1 cellular context compared by ENCODE assay signal in the genomic region with DNA sequence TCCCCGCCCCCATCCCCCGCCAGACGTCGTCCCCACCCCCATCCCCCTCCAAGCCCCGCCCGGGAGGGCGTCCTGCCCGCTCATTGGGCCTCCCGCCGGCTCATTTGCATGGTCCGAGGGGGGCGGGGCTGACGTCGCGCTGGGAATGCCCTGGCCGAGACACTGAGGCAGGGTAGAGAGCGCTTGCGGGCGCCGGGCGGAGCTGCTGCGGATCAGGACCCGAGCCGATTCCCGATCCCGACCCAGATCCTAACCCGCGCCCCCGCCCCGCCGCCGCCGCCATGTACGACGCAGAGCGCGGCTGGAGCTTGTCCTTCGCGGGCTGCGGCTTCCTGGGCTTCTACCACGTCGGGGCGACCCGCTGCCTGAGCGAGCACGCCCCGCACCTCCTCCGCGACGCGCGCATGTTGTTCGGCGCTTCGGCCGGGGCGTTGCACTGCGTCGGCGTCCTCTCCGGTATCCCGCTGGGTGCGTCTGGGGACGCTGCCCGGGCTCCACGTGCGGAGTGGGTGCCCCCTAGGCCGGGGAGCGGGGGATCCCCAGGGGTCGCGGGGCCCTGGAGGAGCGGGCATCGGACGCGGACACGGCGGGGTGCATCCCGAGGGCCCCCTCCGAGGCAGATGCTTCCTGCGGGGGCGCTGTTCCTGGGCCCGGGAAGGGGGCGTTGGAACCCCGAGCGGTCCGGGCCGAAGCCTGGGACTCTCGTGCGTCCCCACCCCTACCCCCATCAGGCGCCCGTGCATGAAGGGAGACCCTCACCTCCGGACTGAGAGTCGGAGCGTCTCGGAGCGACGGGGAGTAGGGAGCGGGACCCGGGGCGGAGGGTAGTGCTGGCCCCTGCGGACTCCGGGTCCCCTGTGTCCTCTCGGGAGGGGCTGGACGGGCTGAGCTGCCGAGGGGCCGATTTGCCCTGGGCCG.
TF ChIP-seq lines count a peak whose summit lies in the region.

A gene with protein sequence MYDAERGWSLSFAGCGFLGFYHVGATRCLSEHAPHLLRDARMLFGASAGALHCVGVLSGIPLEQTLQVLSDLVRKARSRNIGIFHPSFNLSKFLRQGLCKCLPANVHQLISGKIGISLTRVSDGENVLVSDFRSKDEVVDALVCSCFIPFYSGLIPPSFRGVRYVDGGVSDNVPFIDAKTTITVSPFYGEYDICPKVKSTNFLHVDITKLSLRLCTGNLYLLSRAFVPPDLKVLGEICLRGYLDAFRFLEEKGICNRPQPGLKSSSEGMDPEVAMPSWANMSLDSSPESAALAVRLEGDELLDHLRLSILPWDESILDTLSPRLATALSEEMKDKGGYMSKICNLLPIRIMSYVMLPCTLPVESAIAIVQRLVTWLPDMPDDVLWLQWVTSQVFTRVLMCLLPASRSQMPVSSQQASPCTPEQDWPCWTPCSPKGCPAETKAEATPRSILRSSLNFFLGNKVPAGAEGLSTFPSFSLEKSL (plus strand): TSS at position 175 of the 918 bp plus-strand sequence. CDS start 107 bp downstream, at position 282.

TF ChIP-seq in HEK293, 187 proteins besides CTCF, POLR2A, EP300 and RAD21 (continued from another document):
- TF ChIP-seq, protein P1, sequence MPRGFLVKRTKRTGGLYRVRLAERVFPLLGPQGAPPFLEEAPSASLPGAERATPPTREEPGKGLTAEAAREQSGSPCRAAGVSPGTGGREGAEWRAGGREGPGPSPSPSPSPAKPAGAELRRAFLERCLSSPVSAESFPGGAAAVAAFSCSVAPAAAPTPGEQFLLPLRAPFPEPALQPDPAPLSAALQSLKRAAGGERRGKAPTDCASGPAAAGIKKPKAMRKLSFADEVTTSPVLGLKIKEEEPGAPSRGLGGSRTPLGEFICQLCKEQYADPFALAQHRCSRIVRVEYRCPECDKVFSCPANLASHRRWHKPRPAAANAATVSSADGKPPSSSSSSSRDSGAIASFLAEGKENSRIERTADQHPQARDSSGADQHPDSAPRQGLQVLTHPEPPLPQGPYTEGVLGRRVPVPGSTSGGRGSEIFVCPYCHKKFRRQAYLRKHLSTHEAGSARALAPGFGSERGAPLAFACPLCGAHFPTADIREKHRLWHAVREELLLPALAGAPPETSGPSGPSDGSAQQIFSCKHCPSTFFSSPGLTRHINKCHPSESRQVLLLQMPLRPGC (tag by site-specific recombination; IDR thresholded peaks at IDR 0.05): no peak
- TF ChIP-seq, protein P2, sequence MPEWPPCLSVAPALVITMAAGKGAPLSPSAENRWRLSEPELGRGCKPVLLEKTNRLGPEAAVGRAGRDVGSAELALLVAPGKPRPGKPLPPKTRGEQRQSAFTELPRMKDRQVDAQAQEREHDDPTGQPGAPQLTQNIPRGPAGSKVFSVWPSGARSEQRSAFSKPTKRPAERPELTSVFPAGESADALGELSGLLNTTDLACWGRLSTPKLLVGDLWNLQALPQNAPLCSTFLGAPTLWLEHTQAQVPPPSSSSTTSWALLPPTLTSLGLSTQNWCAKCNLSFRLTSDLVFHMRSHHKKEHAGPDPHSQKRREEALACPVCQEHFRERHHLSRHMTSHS (tag by site-specific recombination; IDR thresholded peaks at IDR 0.05): no peak
- TF ChIP-seq ZNF2 (tag by site-specific recombination; IDR thresholded peaks at IDR 0.05) (peak; percentile 66), ZNF311 (tag by site-specific recombination; IDR thresholded peaks at IDR 0.05; ENCODE audit: borderline replicate concordance) (no peak), GFI1B (tag by site-specific recombination; IDR thresholded peaks at IDR 0.05) (no peak), ZNF76 (tag by site-specific recombination; IDR thresholded peaks at IDR 0.05; ENCODE audit: borderline replicate concordance, low read depth) (peak; percentile 58), YY1 (tag by site-specific recombination; IDR thresholded peaks at IDR 0.05) (peak; percentile 43; the same call in 1 of the 2 replicates), MEIS1 (CRISPR knock-in tag; IDR thresholded peaks at IDR 0.05; ENCODE audit: borderline replicate concordance) (no peak), SALL2 (tag by site-specific recombination; IDR thresholded peaks at IDR 0.05; ENCODE audit: borderline replicate concordance) (no peak), ZBTB20 (tag by site-specific recombination; IDR thresholded peaks at IDR 0.05) (peak; percentile 84), ZNF239 (tag by site-specific recombination; IDR thresholded peaks at IDR 0.05) (no peak), ZNF585B (tag by site-specific recombination; IDR thresholded peaks at IDR 0.05) (no peak), ZNF510 (tag by site-specific recombination; IDR thresholded peaks at IDR 0.05; ENCODE audit: insufficient replicate concordance) (no peak), GLIS2 (tag by site-specific recombination; IDR thresholded peaks at IDR 0.05) (peak; percentile 91)
- TF ChIP-seq, protein P3, sequence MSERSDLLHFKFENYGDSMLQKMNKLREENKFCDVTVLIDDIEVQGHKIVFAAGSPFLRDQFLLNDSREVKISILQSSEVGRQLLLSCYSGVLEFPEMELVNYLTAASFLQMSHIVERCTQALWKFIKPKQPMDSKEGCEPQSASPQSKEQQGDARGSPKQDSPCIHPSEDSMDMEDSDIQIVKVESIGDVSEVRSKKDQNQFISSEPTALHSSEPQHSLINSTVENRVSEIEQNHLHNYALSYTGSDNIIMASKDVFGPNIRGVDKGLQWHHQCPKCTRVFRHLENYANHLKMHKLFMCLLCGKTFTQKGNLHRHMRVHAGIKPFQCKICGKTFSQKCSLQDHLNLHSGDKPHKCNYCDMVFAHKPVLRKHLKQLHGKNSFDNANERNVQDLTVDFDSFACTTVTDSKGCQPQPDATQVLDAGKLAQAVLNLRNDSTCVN (tag by site-specific recombination; optimal IDR thresholded peaks at IDR 0.05): peak; percentile 93
- TF ChIP-seq, protein P4, sequence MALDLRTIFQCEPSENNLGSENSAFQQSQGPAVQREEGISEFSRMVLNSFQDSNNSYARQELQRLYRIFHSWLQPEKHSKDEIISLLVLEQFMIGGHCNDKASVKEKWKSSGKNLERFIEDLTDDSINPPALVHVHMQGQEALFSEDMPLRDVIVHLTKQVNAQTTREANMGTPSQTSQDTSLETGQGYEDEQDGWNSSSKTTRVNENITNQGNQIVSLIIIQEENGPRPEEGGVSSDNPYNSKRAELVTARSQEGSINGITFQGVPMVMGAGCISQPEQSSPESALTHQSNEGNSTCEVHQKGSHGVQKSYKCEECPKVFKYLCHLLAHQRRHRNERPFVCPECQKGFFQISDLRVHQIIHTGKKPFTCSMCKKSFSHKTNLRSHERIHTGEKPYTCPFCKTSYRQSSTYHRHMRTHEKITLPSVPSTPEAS (tag by site-specific recombination; IDR thresholded peaks at IDR 0.05): no peak; the same call in 1 of the 2 replicates
- TF ChIP-seq, protein P5, sequence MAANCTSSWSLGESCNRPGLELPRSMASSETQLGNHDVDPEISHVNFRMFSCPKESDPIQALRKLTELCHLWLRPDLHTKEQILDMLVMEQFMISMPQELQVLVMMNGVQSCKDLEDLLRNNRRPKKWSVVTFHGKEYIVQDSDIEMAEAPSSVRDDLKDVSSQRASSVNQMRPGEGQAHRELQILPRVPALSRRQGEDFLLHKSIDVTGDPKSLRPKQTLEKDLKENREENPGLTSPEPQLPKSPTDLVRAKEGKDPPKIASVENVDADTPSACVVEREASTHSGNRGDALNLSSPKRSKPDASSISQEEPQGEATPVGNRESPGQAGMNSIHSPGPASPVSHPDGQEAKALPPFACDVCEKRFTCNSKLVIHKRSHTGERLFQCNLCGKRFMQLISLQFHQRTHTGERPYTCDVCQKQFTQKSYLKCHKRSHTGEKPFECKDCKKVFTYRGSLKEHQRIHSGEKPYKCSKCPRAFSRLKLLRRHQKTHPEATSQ (tag by site-specific recombination; IDR thresholded peaks at IDR 0.05): peak; percentile 89; the same call in 1 of the 2 replicates
- TF ChIP-seq, protein P6, sequence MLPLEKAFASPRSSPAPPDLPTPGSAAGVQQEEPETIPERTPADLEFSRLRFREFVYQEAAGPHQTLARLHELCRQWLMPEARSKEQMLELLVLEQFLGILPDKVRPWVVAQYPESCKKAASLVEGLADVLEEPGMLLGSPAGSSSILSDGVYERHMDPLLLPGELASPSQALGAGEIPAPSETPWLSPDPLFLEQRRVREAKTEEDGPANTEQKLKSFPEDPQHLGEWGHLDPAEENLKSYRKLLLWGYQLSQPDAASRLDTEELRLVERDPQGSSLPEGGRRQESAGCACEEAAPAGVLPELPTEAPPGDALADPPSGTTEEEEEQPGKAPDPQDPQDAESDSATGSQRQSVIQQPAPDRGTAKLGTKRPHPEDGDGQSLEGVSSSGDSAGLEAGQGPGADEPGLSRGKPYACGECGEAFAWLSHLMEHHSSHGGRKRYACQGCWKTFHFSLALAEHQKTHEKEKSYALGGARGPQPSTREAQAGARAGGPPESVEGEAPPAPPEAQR (tag by site-specific recombination; IDR thresholded peaks at IDR 0.05): no peak
- TF ChIP-seq, protein P7, sequence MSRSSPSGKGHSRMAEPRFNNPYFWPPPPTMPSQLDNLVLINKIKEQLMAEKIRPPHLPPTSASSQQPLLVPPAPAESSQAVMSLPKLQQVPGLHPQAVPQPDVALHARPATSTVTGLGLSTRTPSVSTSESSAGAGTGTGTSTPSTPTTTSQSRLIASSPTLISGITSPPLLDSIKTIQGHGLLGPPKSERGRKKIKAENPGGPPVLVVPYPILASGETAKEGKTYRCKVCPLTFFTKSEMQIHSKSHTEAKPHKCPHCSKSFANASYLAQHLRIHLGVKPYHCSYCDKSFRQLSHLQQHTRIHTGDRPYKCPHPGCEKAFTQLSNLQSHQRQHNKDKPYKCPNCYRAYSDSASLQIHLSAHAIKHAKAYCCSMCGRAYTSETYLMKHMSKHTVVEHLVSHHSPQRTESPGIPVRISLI (tag by site-specific recombination; IDR thresholded peaks at IDR 0.05): no peak
- TF ChIP-seq, protein P8, sequence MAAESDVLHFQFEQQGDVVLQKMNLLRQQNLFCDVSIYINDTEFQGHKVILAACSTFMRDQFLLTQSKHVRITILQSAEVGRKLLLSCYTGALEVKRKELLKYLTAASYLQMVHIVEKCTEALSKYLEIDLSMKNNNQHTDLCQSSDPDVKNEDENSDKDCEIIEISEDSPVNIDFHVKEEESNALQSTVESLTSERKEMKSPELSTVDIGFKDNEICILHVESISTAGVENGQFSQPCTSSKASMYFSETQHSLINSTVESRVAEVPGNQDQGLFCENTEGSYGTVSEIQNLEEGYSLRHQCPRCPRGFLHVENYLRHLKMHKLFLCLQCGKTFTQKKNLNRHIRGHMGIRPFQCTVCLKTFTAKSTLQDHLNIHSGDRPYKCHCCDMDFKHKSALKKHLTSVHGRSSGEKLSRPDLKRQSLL (tag by site-specific recombination; IDR thresholded peaks at IDR 0.05): 0 out of 2 replicates have a peak, but pooled peaks have one; percentile 7
